ENCODE assay signal across 23 cellular contexts in the genomic region with DNA sequence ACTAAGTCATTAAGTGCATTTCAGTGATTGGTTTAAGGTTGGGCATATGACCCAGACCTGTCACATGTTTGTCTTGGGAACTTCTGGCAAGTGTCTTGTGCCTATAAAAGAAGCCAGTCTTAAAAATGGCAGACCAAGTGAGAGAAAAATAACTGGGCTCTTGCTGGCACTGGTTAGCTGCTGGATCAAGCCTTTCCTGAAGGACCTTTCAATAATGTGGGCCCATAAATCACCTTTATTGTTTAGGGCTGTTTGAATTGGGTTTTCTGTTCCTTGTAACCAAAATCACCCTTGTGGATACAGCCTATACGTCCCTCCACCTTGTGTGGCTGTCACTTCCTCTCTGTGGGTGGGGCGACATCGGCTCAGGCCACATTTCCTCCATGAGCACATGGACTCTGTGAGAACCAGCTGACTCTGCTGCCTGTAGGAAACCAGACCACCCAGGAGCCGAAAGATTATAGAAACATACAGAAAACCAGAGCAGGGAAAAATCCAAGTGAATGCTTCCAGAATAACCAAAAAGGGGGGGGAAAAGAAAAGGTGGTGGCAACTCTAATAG. TPM values are rescaled to one million over a fixed set of nuclear protein-coding genes. Genes with fewer than 3 reads are reported as not detected.
"Had no signal": no experiment of that assay in that cellular context is flagged by ENCODE, and none has a peak within 500 bp of the region (broad histone marks: within the 10 kb centered on the region; RNA-seq: fewer than 3 reads in every experiment).

No MANE protein-coding gene starts in this region.

- H3K9me3 Mint-ChIP-seq: effector memory CD8-positive, alpha-beta T cell; naive thymus-derived CD8-positive, alpha-beta T cell; stimulated activated naive CD8-positive, alpha-beta T cell treated with anti-CD3 and anti-CD28 coated beads, Interleukin-15, Interleukin-2, amounts not matched to agents 100 ng/mL and 50 ng/mL, for 24 hours had no signal

- H3K36me3 ChIP-seq: esophagus muscularis mucosa, gastrocnemius medialis, heart right ventricle, neutrophil, spleen, tibial artery, upper lobe of left lung, uterus had no signal

- H3K4me3 ChIP-seq: esophagus muscularis mucosa, gastrocnemius medialis, heart right ventricle, psoas muscle, spleen, tibial artery, upper lobe of left lung, uterus had no signal

- H3K27ac Mint-ChIP-seq: effector memory CD8-positive, alpha-beta T cell; naive thymus-derived CD8-positive, alpha-beta T cell; stimulated activated memory B cell treated with anti-CD40 and anti-IgM and Interleukin-4, amounts not matched to agents 10 μg/mL and 1 μg/mL and 100 μg/mL, for 72 hours; stimulated activated naive CD8-positive, alpha-beta T cell treated with anti-CD3 and anti-CD28 coated beads, Interleukin-15, Interleukin-2, amounts not matched to agents 100 ng/mL and 50 ng/mL, for 24 hours had no signal

- H3K9me3 ChIP-seq: esophagus muscularis mucosa, gastrocnemius medialis, heart right ventricle, neutrophil, psoas muscle, spleen, tibial artery, upper lobe of left lung, uterus had no signal

- H3K36me3 Mint-ChIP-seq: naive thymus-derived CD8-positive, alpha-beta T cell; stimulated activated memory B cell treated with anti-CD40 and anti-IgM and Interleukin-4, amounts not matched to agents 10 μg/mL and 1 μg/mL and 100 μg/mL, for 72 hours had no signal

- H3K4me1 ChIP-seq: gastrocnemius medialis, psoas muscle, tibial artery, upper lobe of left lung, uterus had no signal

- ATAC-seq: effector memory CD8-positive, alpha-beta T cell; gastrocnemius medialis; heart right ventricle; left lobe of liver; naive thymus-derived CD8-positive, alpha-beta T cell; psoas muscle; sciatic nerve; stimulated activated memory B cell treated with anti-CD40 and anti-IgM and Interleukin-4, amounts not matched to agents 10 μg/mL and 1 μg/mL and 100 μg/mL, for 72 hours had no signal

- H3K4me3 Mint-ChIP-seq: effector memory CD8-positive, alpha-beta T cell; naive thymus-derived CD8-positive, alpha-beta T cell; stimulated activated memory B cell treated with anti-CD40 and anti-IgM and Interleukin-4, amounts not matched to agents 10 μg/mL and 1 μg/mL and 100 μg/mL, for 72 hours; stimulated activated naive CD8-positive, alpha-beta T cell treated with anti-CD3 and anti-CD28 coated beads, Interleukin-15, Interleukin-2, amounts not matched to agents 100 ng/mL and 50 ng/mL, for 24 hours had no signal

- DNase-seq: effector memory CD8-positive, alpha-beta T cell; gastrocnemius medialis; heart right ventricle; hypothalamus; kidney glomerular epithelial cell; mammary epithelial cell; naive thymus-derived CD8-positive, alpha-beta T cell; psoas muscle; retina; spleen; stimulated activated CD4-positive, alpha-beta T cell treated with anti-CD3 and anti-CD28 coated beads, Interleukin-15, amount 100 ng/mL, for 24 hours; stimulated activated CD4-positive, alpha-beta T cell treated with anti-CD3 and anti-CD28 coated beads, Interleukin-1b, Interleukin-23, amount 100 ng/mL, for 48 hours; stimulated activated CD4-positive, alpha-beta T cell treated with anti-CD3 and anti-CD28 coated beads, Interleukin-4, amount 100 ng/mL, for 24 hours; tibial artery; upper lobe of left lung; uterus had no signal

RNA-seq across cellular contexts. Expression of gene WNT4, which starts 25.6 kb away (rescaled TPM):
- total RNA-seq: mononuclear cell; naive thymus-derived CD8-positive, alpha-beta T cell had no signal
